In the genomic region with DNA sequence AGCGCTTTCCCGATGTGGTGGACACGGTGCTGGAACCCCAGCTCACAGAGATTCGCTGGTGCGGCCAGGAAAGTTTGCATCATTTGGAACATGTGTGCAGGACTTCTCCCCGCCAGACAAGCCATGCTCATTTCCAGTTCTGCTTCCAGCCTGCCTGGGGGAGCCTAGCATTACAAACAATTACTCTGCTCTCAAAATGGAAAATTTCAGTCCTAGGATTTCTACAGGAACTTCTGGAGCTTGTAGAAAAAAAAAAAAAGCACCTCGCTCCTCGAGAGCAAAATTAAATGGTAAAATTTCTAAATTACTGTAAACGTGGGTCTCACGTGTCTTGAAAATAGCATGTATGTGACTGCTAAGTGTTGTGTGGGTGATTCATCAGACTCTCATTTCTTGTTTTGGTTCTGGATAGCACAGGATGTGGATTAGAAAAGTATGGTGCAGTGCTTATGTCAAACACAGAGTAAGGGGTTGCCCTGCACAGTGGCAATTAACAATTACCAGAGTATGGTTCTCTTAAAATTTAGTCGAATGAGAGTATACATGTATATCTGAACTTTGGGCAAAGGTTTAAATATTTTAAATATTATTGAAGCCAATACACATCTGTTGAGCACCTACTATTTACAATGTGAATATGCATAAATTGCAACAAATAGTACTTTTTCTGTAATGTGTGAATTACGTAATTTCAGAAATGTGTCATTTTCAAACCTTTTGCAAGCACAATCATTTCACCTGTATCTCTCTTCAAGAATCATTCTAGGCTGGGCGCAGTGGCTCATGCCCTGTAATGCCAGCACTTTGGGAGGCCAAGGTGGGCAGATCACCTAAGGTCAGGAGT, we compare ENCODE assay signal across 10 cellular contexts.
DNase-seq lines count a peak whose midpoint lies in the region; ATAC-seq and TF ChIP-seq lines count a peak whose summit lies in the region.
"Had no signal": no experiment of that assay in that cellular context is flagged by ENCODE, and none has a peak within 500 bp of the region (broad histone marks: within the 10 kb centered on the region; RNA-seq: fewer than 3 reads in every experiment).

No MANE protein-coding gene starts in this region.

- H3K36me3 Mint-ChIP-seq in activated naive CD4-positive, alpha-beta T cell treated with anti-CD3 and anti-CD28 coated beads, Interleukin-2, amount 50 U/mL, for 24 hours, result peaks cover 2% of the 10 kb centered on the region
- H3K36me3 Mint-ChIP-seq in stimulated activated naive B cell treated with anti-CD40 and anti-IgM and Interleukin-4, amounts not matched to agents 10 μg/mL and 1 μg/mL and 100 μg/mL, for 72 hours, result no peaks in the 10 kb centered on the region

- H3K4me1 ChIP-seq in hepatocyte (ENCODE audit: insufficient read depth), result peaks cover 7% of the 10 kb centered on the region
- H3K4me1 ChIP-seq: thyroid gland had no signal

- H3K9me3 ChIP-seq in hepatocyte (ENCODE audit: low read depth), result no peaks in the 10 kb centered on the region
- H3K9me3 ChIP-seq: thyroid gland had no signal

- no peak overlapping the region for H3K4me3 Mint-ChIP-seq in activated naive CD4-positive, alpha-beta T cell treated with anti-CD3 and anti-CD28 coated beads, Interleukin-2, amount 50 U/mL, for 24 hours
- H3K4me3 Mint-ChIP-seq in stimulated activated naive B cell treated with anti-CD40 and anti-IgM and Interleukin-4, amounts not matched to agents 10 μg/mL and 1 μg/mL and 100 μg/mL, for 72 hours, result no peak overlapping the region

- H3K27me3 Mint-ChIP-seq in activated naive CD4-positive, alpha-beta T cell treated with anti-CD3 and anti-CD28 coated beads, Interleukin-2, amount 50 U/mL, for 24 hours, result no peaks in the 10 kb centered on the region
- no peaks in the 10 kb centered on the region for H3K27me3 Mint-ChIP-seq in stimulated activated naive B cell treated with anti-CD40 and anti-IgM and Interleukin-4, amounts not matched to agents 10 μg/mL and 1 μg/mL and 100 μg/mL, for 72 hours

- H3K36me3 ChIP-seq in hepatocyte (replicated peaks; ENCODE audit: insufficient read depth, low read depth), result no peaks in the 10 kb centered on the region
- H3K36me3 ChIP-seq: thyroid gland had no signal

- 79% methylated on average over 13 of the region's 13 CpGs for WGBS in hepatocyte (ENCODE audit: low lambda C conversion rate, missing lambda C conversion rate)

- H3K27me3 ChIP-seq in hepatocyte, result no peaks in the 10 kb centered on the region
- H3K27me3 ChIP-seq: thyroid gland had no signal

- H3K4me2 ChIP-seq in hepatocyte, result no peak overlapping the region

- DNase-seq in AG08395 (ENCODE audit: low spot score), result peak; percentile 68
- no peak for DNase-seq in hepatocyte (ENCODE audit: low spot score)
- DNase-seq in GM19240 (ENCODE audit: insufficient read length, low spot score), result no peak
- no peak for DNase-seq in stimulated activated naive B cell treated with anti-CD40 and anti-IgM and Interleukin-4, amounts not matched to agents 10 μg/mL and 1 μg/mL and 100 μg/mL, for 72 hours

- no peaks in the 10 kb centered on the region for H4K20me1 ChIP-seq in hepatocyte (ENCODE audit: insufficient read depth, poor library complexity, severe bottlenecking)

- H3K4me3 ChIP-seq in hepatocyte, result no peak overlapping the region
- H3K4me3 ChIP-seq: thyroid gland had no signal

- peak overlapping the region; percentile 89 for H3K27ac Mint-ChIP-seq in activated naive CD4-positive, alpha-beta T cell treated with anti-CD3 and anti-CD28 coated beads, Interleukin-2, amount 50 U/mL, for 24 hours
- no peak overlapping the region for H3K27ac Mint-ChIP-seq in stimulated activated naive B cell treated with anti-CD40 and anti-IgM and Interleukin-4, amounts not matched to agents 10 μg/mL and 1 μg/mL and 100 μg/mL, for 72 hours

- H3K9me2 ChIP-seq in hepatocyte (replicated peaks; ENCODE audit: insufficient read depth), result no peaks in the 10 kb centered on the region

- H2AFZ ChIP-seq in hepatocyte, result no peak overlapping the region

- peaks cover 22% of the 10 kb centered on the region for H3K4me1 Mint-ChIP-seq in activated naive CD4-positive, alpha-beta T cell treated with anti-CD3 and anti-CD28 coated beads, Interleukin-2, amount 50 U/mL, for 24 hours
- no peaks in the 10 kb centered on the region for H3K4me1 Mint-ChIP-seq in stimulated activated naive B cell treated with anti-CD40 and anti-IgM and Interleukin-4, amounts not matched to agents 10 μg/mL and 1 μg/mL and 100 μg/mL, for 72 hours

- peak overlapping the region; percentile 24 for H3K27ac ChIP-seq in hepatocyte
- H3K27ac ChIP-seq: RWPE1 had no signal

- ATAC-seq in GM21619 (IDR thresholded peaks at IDR 0.05; ENCODE audit: unreplicated experiment) (peak; percentile 81), GM18502 (IDR thresholded peaks at IDR 0.05; ENCODE audit: poor library complexity, unreplicated experiment) (no peak), HG03139 (IDR thresholded peaks at IDR 0.05; ENCODE audit: unreplicated experiment) (no peak)
- ATAC-seq in stimulated activated naive B cell treated with anti-CD40 and anti-IgM and Interleukin-4, amounts not matched to agents 10 μg/mL and 1 μg/mL and 100 μg/mL, for 72 hours (replicated peaks), result no peak

- TF ChIP-seq CTCF in hepatocyte (IDR thresholded peaks at IDR 0.05; ENCODE audit: poor library complexity), result no peak

- no peaks in the 10 kb centered on the region for H3K79me2 ChIP-seq in hepatocyte

- H3K9me3 Mint-ChIP-seq in activated naive CD4-positive, alpha-beta T cell treated with anti-CD3 and anti-CD28 coated beads, Interleukin-2, amount 50 U/mL, for 24 hours, result no peaks in the 10 kb centered on the region
- peaks cover 5 to 11% of the 10 kb centered on the region in 2 donors for H3K9me3 Mint-ChIP-seq in stimulated activated naive B cell treated with anti-CD40 and anti-IgM and Interleukin-4, amounts not matched to agents 10 μg/mL and 1 μg/mL and 100 μg/mL, for 72 hours
